9 cellular contexts compared by ENCODE assay signal in the genomic region with DNA sequence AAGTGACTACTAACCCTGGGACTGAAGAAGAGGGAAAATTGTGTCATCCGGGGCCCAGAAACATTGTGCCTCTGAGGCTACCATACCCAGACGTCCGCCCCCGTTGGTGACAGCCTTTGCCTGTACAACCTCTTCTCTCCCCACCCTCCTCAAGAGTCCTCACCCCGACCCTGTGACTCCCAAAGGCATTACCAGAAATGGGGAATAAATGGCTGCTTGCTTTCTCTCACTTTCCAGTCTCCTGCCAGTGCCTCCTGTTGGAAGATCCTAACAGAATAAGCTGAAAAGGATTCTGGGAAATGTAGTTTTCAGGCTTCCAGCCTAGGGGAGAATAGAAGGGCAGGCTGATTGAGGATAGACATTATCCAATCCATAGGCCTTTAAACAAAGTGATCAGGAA. TPM values are rescaled to one million over a fixed set of nuclear protein-coding genes. Genes with fewer than 3 reads are reported as not detected.
DNase-seq lines count a peak whose midpoint lies in the region; ATAC-seq and TF ChIP-seq lines count a peak whose summit lies in the region.
"Had no signal": no experiment of that assay in that cellular context is flagged by ENCODE, and none has a peak within 500 bp of the region (broad histone marks: within the 10 kb centered on the region; RNA-seq: fewer than 3 reads in every experiment).

No MANE protein-coding gene starts in this region.

- TF ChIP-seq CTCF in endodermal cell (conservative IDR thresholded peaks at IDR 0.05), result peak; percentile 49
- no peak for TF ChIP-seq CTCF in ovary (IDR thresholded peaks at IDR 0.05)

- H3K27me3 ChIP-seq in endodermal cell (ENCODE audit: control insufficient read depth, insufficient read depth, low read length, poor library complexity, severe bottlenecking) (peaks cover 15% of the 10 kb centered on the region), neuronal stem cell (ENCODE audit: control insufficient read depth in 3 of 3, insufficient read depth in 3 of 3, low read depth in 1 of 3, low read length in 3 of 3) (peaks cover 0 to 11% (median 0%) of the 10 kb centered on the region in 3 experiments), ovary (no peaks in the 10 kb centered on the region)

- peaks cover 3% of the 10 kb centered on the region for H3K4me1 ChIP-seq in endodermal cell (ENCODE audit: control insufficient read depth, insufficient read depth, low read length)
- peaks cover 0 to 5% of the 10 kb centered on the region in 2 donors for H3K4me1 ChIP-seq in neuronal stem cell (ENCODE audit: control insufficient read depth in 2 of 2, insufficient read depth in 1 of 2, low read depth in 1 of 2, low read length in 2 of 2)
- H3K4me1 ChIP-seq in ovary (ENCODE audit: insufficient read depth), result no peaks in the 10 kb centered on the region

- H3K23ac ChIP-seq in neuronal stem cell (ENCODE audit: low read depth, low read length, poor library complexity), result no peak overlapping the region

- H3K18ac ChIP-seq in neuronal stem cell (ENCODE audit: low read length), result no peak overlapping the region

- no peak overlapping the region for H3K4me2 ChIP-seq in neuronal stem cell (ENCODE audit: insufficient read depth, low read length, poor library complexity, severe bottlenecking)

- no peak overlapping the region for H3K4ac ChIP-seq in neuronal stem cell (ENCODE audit: low read length)

- H3K4me3 ChIP-seq in endodermal cell (ENCODE audit: low read length), result no peak overlapping the region
- peak overlapping the region in 1 of 2 donors; percentile 3 for H3K4me3 ChIP-seq in neuronal stem cell (ENCODE audit: low read length in 2 of 2)
- H3K4me3 ChIP-seq in ovary, result no peak overlapping the region

- peak overlapping the region; percentile 62 for H3K4me3 Mint-ChIP-seq in endodermal cell
- H3K4me3 Mint-ChIP-seq: T-helper 2 cell treated with Interferon-gamma antibody and Interleukin-4, amounts not matched to agents 5 μg/mL and 100 μg/mL, for 36 hours had no signal

- ATAC-seq in GM18520 (IDR thresholded peaks at IDR 0.05; ENCODE audit: unreplicated experiment), result no peak
- ATAC-seq in GM21367 (IDR thresholded peaks at IDR 0.05; ENCODE audit: unreplicated experiment), result no peak

- H4K8ac ChIP-seq in neuronal stem cell (ENCODE audit: low read depth, low read length), result no peak overlapping the region

- H2AFZ ChIP-seq in neuronal stem cell (ENCODE audit: low read length), result peak overlapping the region; percentile 77

- H3K9me3 ChIP-seq in endodermal cell (ENCODE audit: control insufficient read depth, low read length) (no peaks in the 10 kb centered on the region), neuronal stem cell (replicated peaks in 1 of 2; ENCODE audit: control insufficient read depth in 2 of 2, insufficient read depth in 1 of 2, low read depth in 1 of 2, low read length in 2 of 2) (no peaks in the 10 kb centered on the region), ovary (no peaks in the 10 kb centered on the region)

- 49 to 57% methylated on average over 1 to 5 of the region's 5 CpGs for WGBS in endodermal cell (ENCODE audit: insufficient coverage in 1 of 2, insufficient read length in 1 of 2), 2 experiments
- WGBS in neuronal stem cell (ENCODE audit: extremely low coverage in 2 of 2, insufficient read length in 2 of 2, insufficient replicate concordance in 1 of 2), 2 donors, result no CpG with 5 or more reads among the region's 5 CpGs
- WGBS in ovary, 3 donors, result 46 to 63% (median 52%) methylated on average over 5 of the region's 5 CpGs

- no peak overlapping the region for H4K91ac ChIP-seq in neuronal stem cell (ENCODE audit: low read depth, low read length, poor library complexity)

- H3K27ac ChIP-seq in endodermal cell (ENCODE audit: low read depth, low read length) (no peak overlapping the region), neuronal stem cell (replicated peaks; ENCODE audit: low read length) (no peak overlapping the region), ovary (no peak overlapping the region)

- no peak for TF ChIP-seq POLR2A in ovary (IDR thresholded peaks at IDR 0.05)

- no peaks in the 10 kb centered on the region for H3K36me3 Mint-ChIP-seq in endodermal cell (ENCODE audit: low read depth)

- H3K36me3 ChIP-seq in endodermal cell (ENCODE audit: control insufficient read depth, insufficient read depth, low read length) (no peaks in the 10 kb centered on the region), neuronal stem cell (replicated peaks in 1 of 2; ENCODE audit: control insufficient read depth in 2 of 2, insufficient read depth in 2 of 2, low read length in 2 of 2) (no peaks in the 10 kb centered on the region), ovary (no peaks in the 10 kb centered on the region)

- no peak overlapping the region for H2AK5ac ChIP-seq in neuronal stem cell (ENCODE audit: low read depth, low read length)

- H3K79me1 ChIP-seq in neuronal stem cell (ENCODE audit: low read depth, low read length), result no peaks in the 10 kb centered on the region

- peak; percentile 39 for DNase-seq in ELF-1 (ENCODE audit: low read depth, low spot score)
- peak; percentile 7 for DNase-seq in NCI-H1694 treated with DMSO at 0.1 percent for 48 hours (lab: John Stamatoyannopoulos, UW)
- peak; percentile 77 for DNase-seq in endodermal cell
- peak; percentile 43 for DNase-seq in neuronal stem cell (ENCODE audit: low spot score)
- DNase-seq in ovary, result no peak
- no peak for DNase-seq in T-helper 1 cell

- H2BK12ac ChIP-seq in neuronal stem cell (ENCODE audit: low read length), result no peak overlapping the region

- peaks cover 26% of the 10 kb centered on the region for H3K4me1 Mint-ChIP-seq in endodermal cell

- H3K9me3 Mint-ChIP-seq in endodermal cell, result no peaks in the 10 kb centered on the region
- H3K9me3 Mint-ChIP-seq: T-helper 2 cell treated with Interferon-gamma antibody and Interleukin-4, amounts not matched to agents 5 μg/mL and 100 μg/mL, for 36 hours had no signal

- H3K14ac ChIP-seq in neuronal stem cell (ENCODE audit: low read length), result no peak overlapping the region

- no peak overlapping the region for H2BK5ac ChIP-seq in neuronal stem cell (ENCODE audit: low read length)

- peak overlapping the region; percentile 88 for H3K27ac Mint-ChIP-seq in endodermal cell
- H3K27ac Mint-ChIP-seq: T-helper 2 cell treated with Interferon-gamma antibody and Interleukin-4, amounts not matched to agents 5 μg/mL and 100 μg/mL, for 36 hours had no signal

- no peak for TF ChIP-seq EP300 in ovary (IDR thresholded peaks at IDR 0.05)

- intact Hi-C loops in ovary (cut with DNase I), result no loop called here

- H3K9ac ChIP-seq in endodermal cell (ENCODE audit: extremely low read depth, low read length, poor library complexity, severe bottlenecking) (no peak overlapping the region), neuronal stem cell (ENCODE audit: low read depth, low read length, poor library complexity) (no peak overlapping the region)

- peaks cover 3% of the 10 kb centered on the region for H3K27me3 Mint-ChIP-seq in endodermal cell (ENCODE audit: insufficient read depth)

- H2BK120ac ChIP-seq in neuronal stem cell (ENCODE audit: low read depth, low read length), result no peak overlapping the region

- H2BK15ac ChIP-seq in neuronal stem cell (ENCODE audit: low read length), result no peak overlapping the region

RNA-seq across cellular contexts. Expression of gene SLC25A36, which starts 30.8 kb away (rescaled TPM):
- total RNA-seq in endodermal cell (100 to 1,000 TPM in 1 of 2 donors, 10 to 100 TPM in 1; 82.6 to 101 TPM), ovary (10 to 100 TPM; 73.4 to 99.3 (median 76.6) TPM)
- 112 TPM for polyA plus RNA-seq in endodermal cell (2013, experiment 1 of 2)
- 104 TPM for polyA plus RNA-seq in endodermal cell (2013, experiment 2 of 2)
- polyA plus RNA-seq in neuronal stem cell (2013, experiment 1 of 2), result 78.5 TPM
- polyA plus RNA-seq in neuronal stem cell (2013, experiment 2 of 2), result 82.2 TPM
- 10 to 100 TPM; 34.7 to 45.4 TPM for polyA plus RNA-seq in ovary

Comparison
In these comparisons a context has a peak if more than half of its experiments do, and no peak if none do; other contexts are left out.
1. DNase-seq: peak in ELF-1 (single experiment), NCI-H1694 treated with DMSO at 0.1 percent for 48 hours (single experiment), endodermal cell (single experiment) and neuronal stem cell (single experiment); none in ovary (0 of 5) and T-helper 1 cell (0 of 5).